ENCODE assay signal across 1 cellular context in the genomic region with DNA sequence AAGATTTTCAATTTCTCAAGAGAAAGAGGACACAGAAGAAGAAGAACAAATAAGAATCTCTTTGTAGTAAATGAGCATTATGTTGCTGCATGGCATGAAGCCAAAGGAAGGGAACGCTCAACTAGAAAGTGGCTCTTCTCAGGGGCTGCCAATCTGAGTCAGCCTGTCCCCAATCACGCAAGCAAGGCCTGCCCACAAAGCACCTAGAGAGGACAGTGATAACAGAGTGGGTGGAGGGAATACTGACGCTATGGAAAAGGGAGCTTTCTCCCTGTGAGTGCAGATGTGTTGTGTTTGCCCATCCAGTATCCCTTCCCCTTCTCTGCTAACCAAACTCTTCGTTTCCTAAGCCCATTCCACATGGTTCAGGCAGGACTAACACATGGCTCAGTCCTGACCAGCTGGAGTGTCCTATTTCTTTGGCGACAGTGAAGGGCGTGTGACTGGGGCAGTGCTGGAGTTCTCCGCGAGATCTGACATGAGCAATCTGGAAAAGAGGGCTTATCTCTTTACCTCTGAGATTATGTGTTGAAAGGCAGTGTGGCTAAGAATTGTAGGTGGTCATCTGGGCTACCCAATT.
TF ChIP-seq lines count a peak whose summit lies in the region.

No MANE protein-coding gene starts in this region.

TF ChIP-seq in K562, 482 proteins besides CTCF, POLR2A, EP300 and RAD21:
- TF ChIP-seq, protein P1, sequence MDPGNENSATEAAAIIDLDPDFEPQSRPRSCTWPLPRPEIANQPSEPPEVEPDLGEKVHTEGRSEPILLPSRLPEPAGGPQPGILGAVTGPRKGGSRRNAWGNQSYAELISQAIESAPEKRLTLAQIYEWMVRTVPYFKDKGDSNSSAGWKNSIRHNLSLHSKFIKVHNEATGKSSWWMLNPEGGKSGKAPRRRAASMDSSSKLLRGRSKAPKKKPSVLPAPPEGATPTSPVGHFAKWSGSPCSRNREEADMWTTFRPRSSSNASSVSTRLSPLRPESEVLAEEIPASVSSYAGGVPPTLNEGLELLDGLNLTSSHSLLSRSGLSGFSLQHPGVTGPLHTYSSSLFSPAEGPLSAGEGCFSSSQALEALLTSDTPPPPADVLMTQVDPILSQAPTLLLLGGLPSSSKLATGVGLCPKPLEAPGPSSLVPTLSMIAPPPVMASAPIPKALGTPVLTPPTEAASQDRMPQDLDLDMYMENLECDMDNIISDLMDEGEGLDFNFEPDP (CRISPR knock-in tag; IDR thresholded peaks at IDR 0.05), result no peak
- TF ChIP-seq SFPQ (IDR thresholded peaks at IDR 0.05; ENCODE audit: low read depth, low read length), result no peak
- no peak for TF ChIP-seq ELF4 (CRISPR knock-in tag; IDR thresholded peaks at IDR 0.05)
- TF ChIP-seq ZNF124 (CRISPR knock-in tag; IDR thresholded peaks at IDR 0.05), result no peak
- no peak for TF ChIP-seq REST (CRISPR knock-in tag; IDR thresholded peaks at IDR 0.05; ENCODE audit: low read depth)
- TF ChIP-seq L3MBTL2 (IDR thresholded peaks at IDR 0.05), result peak; percentile 64
- TF ChIP-seq, protein P2, sequence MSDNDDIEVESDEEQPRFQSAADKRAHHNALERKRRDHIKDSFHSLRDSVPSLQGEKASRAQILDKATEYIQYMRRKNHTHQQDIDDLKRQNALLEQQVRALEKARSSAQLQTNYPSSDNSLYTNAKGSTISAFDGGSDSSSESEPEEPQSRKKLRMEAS (CRISPR knock-in tag; IDR thresholded peaks at IDR 0.05), result 0 out of 2 replicates have a peak, but pooled peaks have one; percentile 33
- TF ChIP-seq, protein P3, sequence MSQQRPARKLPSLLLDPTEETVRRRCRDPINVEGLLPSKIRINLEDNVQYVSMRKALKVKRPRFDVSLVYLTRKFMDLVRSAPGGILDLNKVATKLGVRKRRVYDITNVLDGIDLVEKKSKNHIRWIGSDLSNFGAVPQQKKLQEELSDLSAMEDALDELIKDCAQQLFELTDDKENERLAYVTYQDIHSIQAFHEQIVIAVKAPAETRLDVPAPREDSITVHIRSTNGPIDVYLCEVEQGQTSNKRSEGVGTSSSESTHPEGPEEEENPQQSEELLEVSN (IDR thresholded peaks at IDR 0.05; ENCODE audit: borderline replicate concordance in 1 of 2, extremely low read depth in 1 of 2, insufficient read depth in 1 of 2, insufficient read length in 1 of 2, low read depth in 1 of 2, low read length in 1 of 2, poor library complexity in 1 of 2, severe bottlenecking in 1 of 2), result peak in 1 of 2 experiments; percentile 12
- TF ChIP-seq, protein P4, sequence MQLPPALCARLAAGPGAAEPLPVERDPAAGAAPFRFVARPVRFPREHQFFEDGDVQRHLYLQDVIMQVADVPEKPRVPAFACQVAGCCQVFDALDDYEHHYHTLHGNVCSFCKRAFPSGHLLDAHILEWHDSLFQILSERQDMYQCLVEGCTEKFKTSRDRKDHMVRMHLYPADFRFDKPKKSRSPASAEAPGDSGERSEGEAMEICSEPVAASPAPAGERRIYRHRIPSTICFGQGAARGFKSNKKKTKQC (CRISPR knock-in tag; IDR thresholded peaks at IDR 0.05), result no peak
- TF ChIP-seq, protein P5, sequence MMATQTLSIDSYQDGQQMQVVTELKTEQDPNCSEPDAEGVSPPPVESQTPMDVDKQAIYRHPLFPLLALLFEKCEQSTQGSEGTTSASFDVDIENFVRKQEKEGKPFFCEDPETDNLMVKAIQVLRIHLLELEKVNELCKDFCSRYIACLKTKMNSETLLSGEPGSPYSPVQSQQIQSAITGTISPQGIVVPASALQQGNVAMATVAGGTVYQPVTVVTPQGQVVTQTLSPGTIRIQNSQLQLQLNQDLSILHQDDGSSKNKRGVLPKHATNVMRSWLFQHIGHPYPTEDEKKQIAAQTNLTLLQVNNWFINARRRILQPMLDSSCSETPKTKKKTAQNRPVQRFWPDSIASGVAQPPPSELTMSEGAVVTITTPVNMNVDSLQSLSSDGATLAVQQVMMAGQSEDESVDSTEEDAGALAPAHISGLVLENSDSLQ (IDR thresholded peaks at IDR 0.05), result peak; percentile 37; the same call in 1 of the 2 replicates
- peak; percentile 50; the same call in 1 of the 2 replicates for TF ChIP-seq NFIC (IDR thresholded peaks at IDR 0.05)
- 0 out of 2 replicates have a peak, but pooled peaks have one; percentile 19 for TF ChIP-seq FOSL1 (tag; conservative IDR thresholded peaks at IDR 0.05)
- 0 out of 4 replicates have a peak, but pooled peaks of 1 of the 2 experiments have one; percentile 15 for TF ChIP-seq KDM1A (IDR thresholded peaks at IDR 0.05)
- TF ChIP-seq PHTF2 (CRISPR knock-in tag; IDR thresholded peaks at IDR 0.05), result no peak
- TF ChIP-seq, protein P6, sequence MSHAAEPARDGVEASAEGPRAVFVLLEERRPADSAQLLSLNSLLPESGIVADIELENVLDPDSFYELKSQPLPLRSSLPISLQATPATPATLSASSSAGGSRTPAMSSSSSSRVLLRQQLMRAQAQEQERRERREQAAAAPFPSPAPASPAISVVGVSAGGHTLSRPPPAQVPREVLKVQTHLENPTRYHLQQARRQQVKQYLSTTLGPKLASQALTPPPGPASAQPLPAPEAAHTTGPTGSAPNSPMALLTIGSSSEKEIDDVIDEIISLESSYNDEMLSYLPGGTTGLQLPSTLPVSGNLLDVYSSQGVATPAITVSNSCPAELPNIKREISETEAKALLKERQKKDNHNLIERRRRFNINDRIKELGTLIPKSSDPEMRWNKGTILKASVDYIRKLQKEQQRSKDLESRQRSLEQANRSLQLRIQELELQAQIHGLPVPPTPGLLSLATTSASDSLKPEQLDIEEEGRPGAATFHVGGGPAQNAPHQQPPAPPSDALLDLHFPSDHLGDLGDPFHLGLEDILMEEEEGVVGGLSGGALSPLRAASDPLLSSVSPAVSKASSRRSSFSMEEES (CRISPR knock-in tag; IDR thresholded peaks at IDR 0.05), result no peak
- no peak for TF ChIP-seq RBM14 (IDR thresholded peaks at IDR 0.05; ENCODE audit: borderline replicate concordance, insufficient read depth, low read depth, low read length)
- TF ChIP-seq, protein P7, sequence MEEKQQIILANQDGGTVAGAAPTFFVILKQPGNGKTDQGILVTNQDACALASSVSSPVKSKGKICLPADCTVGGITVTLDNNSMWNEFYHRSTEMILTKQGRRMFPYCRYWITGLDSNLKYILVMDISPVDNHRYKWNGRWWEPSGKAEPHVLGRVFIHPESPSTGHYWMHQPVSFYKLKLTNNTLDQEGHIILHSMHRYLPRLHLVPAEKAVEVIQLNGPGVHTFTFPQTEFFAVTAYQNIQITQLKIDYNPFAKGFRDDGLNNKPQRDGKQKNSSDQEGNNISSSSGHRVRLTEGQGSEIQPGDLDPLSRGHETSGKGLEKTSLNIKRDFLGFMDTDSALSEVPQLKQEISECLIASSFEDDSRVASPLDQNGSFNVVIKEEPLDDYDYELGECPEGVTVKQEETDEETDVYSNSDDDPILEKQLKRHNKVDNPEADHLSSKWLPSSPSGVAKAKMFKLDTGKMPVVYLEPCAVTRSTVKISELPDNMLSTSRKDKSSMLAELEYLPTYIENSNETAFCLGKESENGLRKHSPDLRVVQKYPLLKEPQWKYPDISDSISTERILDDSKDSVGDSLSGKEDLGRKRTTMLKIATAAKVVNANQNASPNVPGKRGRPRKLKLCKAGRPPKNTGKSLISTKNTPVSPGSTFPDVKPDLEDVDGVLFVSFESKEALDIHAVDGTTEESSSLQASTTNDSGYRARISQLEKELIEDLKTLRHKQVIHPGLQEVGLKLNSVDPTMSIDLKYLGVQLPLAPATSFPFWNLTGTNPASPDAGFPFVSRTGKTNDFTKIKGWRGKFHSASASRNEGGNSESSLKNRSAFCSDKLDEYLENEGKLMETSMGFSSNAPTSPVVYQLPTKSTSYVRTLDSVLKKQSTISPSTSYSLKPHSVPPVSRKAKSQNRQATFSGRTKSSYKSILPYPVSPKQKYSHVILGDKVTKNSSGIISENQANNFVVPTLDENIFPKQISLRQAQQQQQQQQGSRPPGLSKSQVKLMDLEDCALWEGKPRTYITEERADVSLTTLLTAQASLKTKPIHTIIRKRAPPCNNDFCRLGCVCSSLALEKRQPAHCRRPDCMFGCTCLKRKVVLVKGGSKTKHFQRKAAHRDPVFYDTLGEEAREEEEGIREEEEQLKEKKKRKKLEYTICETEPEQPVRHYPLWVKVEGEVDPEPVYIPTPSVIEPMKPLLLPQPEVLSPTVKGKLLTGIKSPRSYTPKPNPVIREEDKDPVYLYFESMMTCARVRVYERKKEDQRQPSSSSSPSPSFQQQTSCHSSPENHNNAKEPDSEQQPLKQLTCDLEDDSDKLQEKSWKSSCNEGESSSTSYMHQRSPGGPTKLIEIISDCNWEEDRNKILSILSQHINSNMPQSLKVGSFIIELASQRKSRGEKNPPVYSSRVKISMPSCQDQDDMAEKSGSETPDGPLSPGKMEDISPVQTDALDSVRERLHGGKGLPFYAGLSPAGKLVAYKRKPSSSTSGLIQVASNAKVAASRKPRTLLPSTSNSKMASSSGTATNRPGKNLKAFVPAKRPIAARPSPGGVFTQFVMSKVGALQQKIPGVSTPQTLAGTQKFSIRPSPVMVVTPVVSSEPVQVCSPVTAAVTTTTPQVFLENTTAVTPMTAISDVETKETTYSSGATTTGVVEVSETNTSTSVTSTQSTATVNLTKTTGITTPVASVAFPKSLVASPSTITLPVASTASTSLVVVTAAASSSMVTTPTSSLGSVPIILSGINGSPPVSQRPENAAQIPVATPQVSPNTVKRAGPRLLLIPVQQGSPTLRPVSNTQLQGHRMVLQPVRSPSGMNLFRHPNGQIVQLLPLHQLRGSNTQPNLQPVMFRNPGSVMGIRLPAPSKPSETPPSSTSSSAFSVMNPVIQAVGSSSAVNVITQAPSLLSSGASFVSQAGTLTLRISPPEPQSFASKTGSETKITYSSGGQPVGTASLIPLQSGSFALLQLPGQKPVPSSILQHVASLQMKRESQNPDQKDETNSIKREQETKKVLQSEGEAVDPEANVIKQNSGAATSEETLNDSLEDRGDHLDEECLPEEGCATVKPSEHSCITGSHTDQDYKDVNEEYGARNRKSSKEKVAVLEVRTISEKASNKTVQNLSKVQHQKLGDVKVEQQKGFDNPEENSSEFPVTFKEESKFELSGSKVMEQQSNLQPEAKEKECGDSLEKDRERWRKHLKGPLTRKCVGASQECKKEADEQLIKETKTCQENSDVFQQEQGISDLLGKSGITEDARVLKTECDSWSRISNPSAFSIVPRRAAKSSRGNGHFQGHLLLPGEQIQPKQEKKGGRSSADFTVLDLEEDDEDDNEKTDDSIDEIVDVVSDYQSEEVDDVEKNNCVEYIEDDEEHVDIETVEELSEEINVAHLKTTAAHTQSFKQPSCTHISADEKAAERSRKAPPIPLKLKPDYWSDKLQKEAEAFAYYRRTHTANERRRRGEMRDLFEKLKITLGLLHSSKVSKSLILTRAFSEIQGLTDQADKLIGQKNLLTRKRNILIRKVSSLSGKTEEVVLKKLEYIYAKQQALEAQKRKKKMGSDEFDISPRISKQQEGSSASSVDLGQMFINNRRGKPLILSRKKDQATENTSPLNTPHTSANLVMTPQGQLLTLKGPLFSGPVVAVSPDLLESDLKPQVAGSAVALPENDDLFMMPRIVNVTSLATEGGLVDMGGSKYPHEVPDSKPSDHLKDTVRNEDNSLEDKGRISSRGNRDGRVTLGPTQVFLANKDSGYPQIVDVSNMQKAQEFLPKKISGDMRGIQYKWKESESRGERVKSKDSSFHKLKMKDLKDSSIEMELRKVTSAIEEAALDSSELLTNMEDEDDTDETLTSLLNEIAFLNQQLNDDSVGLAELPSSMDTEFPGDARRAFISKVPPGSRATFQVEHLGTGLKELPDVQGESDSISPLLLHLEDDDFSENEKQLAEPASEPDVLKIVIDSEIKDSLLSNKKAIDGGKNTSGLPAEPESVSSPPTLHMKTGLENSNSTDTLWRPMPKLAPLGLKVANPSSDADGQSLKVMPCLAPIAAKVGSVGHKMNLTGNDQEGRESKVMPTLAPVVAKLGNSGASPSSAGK (IDR thresholded peaks at IDR 0.05), result peak; percentile 87
